ENCODE assay signal across 1 cellular context in the genomic region with DNA sequence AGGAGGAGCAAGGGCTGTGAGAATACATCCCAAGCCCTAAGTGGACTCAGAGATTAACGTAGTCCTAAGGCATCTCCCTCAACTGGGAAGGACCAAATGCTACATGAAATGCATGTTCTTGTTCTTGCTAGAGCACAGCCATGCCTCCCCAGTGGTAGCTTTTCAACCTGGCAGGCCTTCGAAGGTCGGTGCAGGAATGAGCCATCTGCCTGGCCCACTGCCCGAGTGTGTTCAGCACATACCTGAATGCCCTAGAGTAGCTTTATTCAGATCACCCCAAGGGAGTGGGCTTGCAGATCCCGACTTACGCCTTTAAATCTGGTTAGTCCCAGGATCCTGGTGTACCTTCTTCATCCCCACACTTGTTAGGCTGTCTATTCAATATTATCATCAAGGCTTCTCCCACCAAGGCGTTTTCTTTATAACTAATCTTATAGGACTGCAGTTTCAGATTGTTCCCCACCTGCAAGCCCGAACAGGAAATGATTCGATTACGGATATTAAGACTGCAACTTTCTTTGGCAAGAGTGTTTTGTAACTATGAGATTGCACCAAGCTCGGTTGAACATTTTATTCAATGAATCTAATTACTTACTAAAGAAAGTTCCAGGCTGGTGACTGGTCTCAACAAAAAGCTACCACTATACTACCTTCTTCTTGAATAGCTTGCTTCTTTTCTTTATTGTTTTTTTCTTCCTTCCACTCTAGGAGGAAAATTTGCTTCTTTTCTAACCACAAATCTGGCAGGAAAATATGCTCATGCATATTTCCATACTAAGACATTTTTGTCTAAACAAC.
TF ChIP-seq lines count a peak whose summit lies in the region.

No MANE protein-coding gene starts in this region.

TF ChIP-seq in IMR-90, 13 proteins besides CTCF, POLR2A, EP300 and RAD21:
- TF ChIP-seq MAZ (IDR thresholded peaks at IDR 0.05; ENCODE audit: borderline replicate concordance, low read depth, low read length) (no peak), CEBPB (IDR thresholded peaks at IDR 0.05; ENCODE audit: low read depth, low read length) (peak; percentile 28; the same call in 1 of the 2 replicates)
